In genomic region chr6:144785056-144785455, GRCh38 we compare ENCODE assay signal across 24 cellular contexts.
"Had no signal": no experiment of that assay in that cellular context is flagged by ENCODE, and none has a peak within 500 bp of the region (broad histone marks: within the 10 kb centered on the region; RNA-seq: fewer than 3 reads in every experiment).

No MANE protein-coding gene starts in this region.

- H3K27me3 ChIP-seq: colonic mucosa, esophagus squamous epithelium, gastroesophageal sphincter, heart left ventricle, hepatocyte had no signal

- ATAC-seq: effector memory CD8-positive, alpha-beta T cell; esophagus mucosa; gastroesophageal sphincter; heart left ventricle; left colon; left lobe of liver; lower lobe of right lung; mucosa of descending colon had no signal

- DNase-seq: colonic mucosa; cortex of kidney; effector CD8-positive, alpha-beta T cell; effector memory CD8-positive, alpha-beta T cell; endodermal cell; erythroblast; esophagus squamous epithelium; heart left ventricle; hypothalamus; immature natural killer cell; islet precursor cell; kidney; kidney glomerular epithelial cell; left colon; left ventricle myocardium inferior; lower lobe of right lung; mesenchymal stem cell; mucosa of descending colon; naive B cell had no signal

- H3K4me2 ChIP-seq: hepatocyte had no signal

- H3K9me3 ChIP-seq: colonic mucosa, esophagus squamous epithelium, gastroesophageal sphincter, heart left ventricle, left ventricle myocardium inferior, lower lobe of right lung, mucosa of descending colon had no signal

- H3K27ac ChIP-seq: colonic mucosa, epithelial cell of prostate, esophagus squamous epithelium, gastroesophageal sphincter, heart left ventricle, hepatocyte, left ventricle myocardium inferior, lower lobe of right lung had no signal

- H3K4me3 ChIP-seq: colonic mucosa, esophagus squamous epithelium, gastroesophageal sphincter, heart left ventricle, hepatocyte, left ventricle myocardium inferior, lower lobe of right lung, mucosa of descending colon had no signal

- H3K4me1 ChIP-seq: colonic mucosa, esophagus squamous epithelium, gastroesophageal sphincter, heart left ventricle, left ventricle myocardium inferior, lower lobe of right lung had no signal

- H3K79me2 ChIP-seq: hepatocyte had no signal

- H2AFZ ChIP-seq: hepatocyte had no signal
